In the genomic region with DNA sequence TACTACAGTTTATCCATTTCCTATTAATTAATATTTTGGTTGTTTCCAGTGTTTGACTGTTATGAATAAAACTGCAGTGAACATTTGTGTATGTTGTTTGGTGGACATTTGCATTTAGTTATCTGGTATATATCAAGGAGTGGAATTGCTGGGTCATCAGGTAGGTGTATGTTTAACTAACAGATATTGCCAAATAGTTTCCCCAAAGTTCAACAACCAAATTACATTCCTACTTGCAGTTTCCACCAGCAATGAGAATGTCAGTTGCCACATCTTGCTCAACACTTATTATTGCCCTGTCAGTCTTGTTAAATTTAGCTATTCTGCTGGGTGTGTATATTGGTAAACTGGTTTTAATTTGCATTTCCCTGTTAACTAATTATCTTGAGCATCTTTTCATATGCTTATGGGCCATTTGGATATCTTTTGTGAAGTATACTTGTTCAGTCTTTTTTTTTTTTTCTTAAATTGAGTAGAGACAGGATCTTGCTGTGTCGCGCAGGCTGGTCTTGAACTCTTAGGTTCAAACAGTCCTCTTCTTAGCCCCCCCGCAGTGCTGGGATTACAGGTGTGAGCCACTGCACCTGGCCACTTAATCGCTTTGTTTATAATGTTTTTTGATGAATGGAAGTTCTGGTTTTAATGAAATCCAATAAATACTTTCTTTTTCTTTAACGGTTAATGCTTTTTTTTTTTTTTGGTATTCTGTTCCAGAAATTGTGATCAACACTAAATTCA, we compare ENCODE assay signal across 11 cellular contexts. TPM values are rescaled to one million over a fixed set of nuclear protein-coding genes. Genes with fewer than 3 reads are reported as not detected.
DNase-seq lines count a peak whose midpoint lies in the region; ATAC-seq and TF ChIP-seq lines count a peak whose summit lies in the region.
"Had no signal": no experiment of that assay in that cellular context is flagged by ENCODE, and none has a peak within 500 bp of the region (broad histone marks: within the 10 kb centered on the region; RNA-seq: fewer than 3 reads in every experiment).

No MANE protein-coding gene starts in this region.

- H3K27ac ChIP-seq in CD4-positive, alpha-beta T cell (ENCODE audit: low read depth, low read length) = no peak overlapping the region
- H3K27ac ChIP-seq in MM.1S (ENCODE audit: low read length) (peak overlapping the region; percentile 93; the same call in 1 of the 2 replicates), lung (ENCODE audit: low read depth in 1 of 2, low read length in 1 of 2) (no peak overlapping the region)
- H3K27ac ChIP-seq: vagina had no signal

- peaks cover 64% of the 10 kb centered on the region for H3F3A ChIP-seq in MM.1S (ENCODE audit: insufficient read depth, low read length)

- no peak for DNase-seq in CD4-positive, alpha-beta T cell
- peak; percentile 63 for DNase-seq in MM.1S
- no peak for DNase-seq in activated T-helper 1 cell treated with anti-CD3 and anti-CD28 coated beads, Interleukin-12 subunit alpha, Interleukin-12 subunit beta, Interleukin-2, Interleukin-4 antibody, amounts not matched to agents 30 ng/mL and 10 ng/mL and 1 ng/mL, durations not matched to agents 14 hours and 24 hours and 36 hours (ENCODE audit: low spot score)
- no peak for DNase-seq in lung (ENCODE audit: low spot score)
- DNase-seq in NCI-H226 = no peak
- DNase-seq in activated CD8-positive, alpha-beta memory T cell treated with anti-CD3 and anti-CD28 coated beads for 24 hours = no peak
- DNase-seq in activated gamma-delta T cell (lab: John Stamatoyannopoulos, UW) = no peak
- DNase-seq: amniotic stem cell; NK-92 treated with Interleukin-12 subunit alpha and Interleukin-12 subunit beta, amount 100 ng/mL, for 24 hours had no signal

- ATAC-seq in CD4-positive, alpha-beta T cell (ENCODE audit: poor library complexity) = no peak
- ATAC-seq in lung (ENCODE audit: insufficient read depth, low FRiP score) (peak; percentile 47), GM21528 (IDR thresholded peaks at IDR 0.05; ENCODE audit: low FRiP score, unreplicated experiment) (no peak)

- H3K36me3 ChIP-seq in MM.1S (replicated peaks; ENCODE audit: insufficient read depth, low read length) (peaks cover 28% of the 10 kb centered on the region), lung (ENCODE audit: control insufficient read depth in 2 of 2, insufficient read depth in 2 of 2, low read length in 2 of 2) (peaks cover 5 to 13% of the 10 kb centered on the region in 2 donors)

- no peaks in the 10 kb centered on the region for H3K27me3 ChIP-seq in CD4-positive, alpha-beta T cell (ENCODE audit: control insufficient read depth, insufficient read depth, low read length)
- H3K27me3 ChIP-seq in MM.1S (replicated peaks; ENCODE audit: insufficient read depth, low read length) (no peaks in the 10 kb centered on the region), lung (ENCODE audit: control insufficient read depth, insufficient read depth) (no peaks in the 10 kb centered on the region)
- H3K27me3 ChIP-seq: vagina had no signal

- peak overlapping the region; percentile 51 for H3K9ac ChIP-seq in MM.1S (ENCODE audit: low read length)

- no peak overlapping the region for H2AFZ ChIP-seq in MM.1S (ENCODE audit: low read length)

- CTCF ChIA-PET in CD4-positive, alpha-beta T cell (lab: Charles Lee) = interaction anchor here (0.7 kb wide), 1 partner anchor 9 kb away, joined by 3 read pairs; no protein-coding TSS in a partner anchor

- no peak for TF ChIP-seq CTCF in CD4-positive, alpha-beta T cell (IDR thresholded peaks at IDR 0.05)
- no peak for TF ChIP-seq CTCF in MM.1S (IDR thresholded peaks at IDR 0.05; ENCODE audit: low read length)
- TF ChIP-seq CTCF in lung (IDR thresholded peaks at IDR 0.05; ENCODE audit: control extremely low read depth, extremely low read depth) = no peak

- H3K4me1 ChIP-seq in MM.1S (ENCODE audit: low read length) (peaks cover 42% of the 10 kb centered on the region), lung (ENCODE audit: control insufficient read depth in 2 of 2, insufficient read depth in 2 of 2, low read length in 2 of 2) (peaks cover 11 to 14% of the 10 kb centered on the region in 2 donors)

- peaks cover 79% of the 10 kb centered on the region for H3K4me1 Mint-ChIP-seq in CD4-positive, alpha-beta T cell (ENCODE audit: low read depth)
- peaks cover 57% of the 10 kb centered on the region for H3K4me1 Mint-ChIP-seq in activated T-helper 1 cell treated with anti-CD3 and anti-CD28 coated beads, Interleukin-12 subunit alpha, Interleukin-12 subunit beta, Interleukin-2, Interleukin-4 antibody, amounts not matched to agents 30 ng/mL and 10 ng/mL and 1 ng/mL, durations not matched to agents 14 hours and 24 hours and 36 hours (ENCODE audit: low read depth)

- no peaks in the 10 kb centered on the region for H3K9me3 ChIP-seq in CD4-positive, alpha-beta T cell (ENCODE audit: control insufficient read depth, low read length)
- no peaks in the 10 kb centered on the region for H3K9me3 ChIP-seq in MM.1S (replicated peaks; ENCODE audit: insufficient read depth, low read length)
- peaks cover 0 to 2% of the 10 kb centered on the region in 2 donors for H3K9me3 ChIP-seq in lung (ENCODE audit: control insufficient read depth in 2 of 2, insufficient read depth in 1 of 2, low read length in 1 of 2)
- H3K9me3 ChIP-seq: vagina had no signal

- H3K27ac Mint-ChIP-seq in CD4-positive, alpha-beta T cell = peak overlapping the region; percentile 5
- peak overlapping the region; percentile 15 for H3K27ac Mint-ChIP-seq in activated T-helper 1 cell treated with anti-CD3 and anti-CD28 coated beads, Interleukin-12 subunit alpha, Interleukin-12 subunit beta, Interleukin-2, Interleukin-4 antibody, amounts not matched to agents 30 ng/mL and 10 ng/mL and 1 ng/mL, durations not matched to agents 14 hours and 24 hours and 36 hours

- 81 to 88% methylated on average over 5 of the region's 5 CpGs for WGBS in lung, 2 donors

- peaks cover 68% of the 10 kb centered on the region for H3K36me3 Mint-ChIP-seq in CD4-positive, alpha-beta T cell (ENCODE audit: low read depth)
- H3K36me3 Mint-ChIP-seq in activated T-helper 1 cell treated with anti-CD3 and anti-CD28 coated beads, Interleukin-12 subunit alpha, Interleukin-12 subunit beta, Interleukin-2, Interleukin-4 antibody, amounts not matched to agents 30 ng/mL and 10 ng/mL and 1 ng/mL, durations not matched to agents 14 hours and 24 hours and 36 hours (ENCODE audit: low read depth) = peaks cover 37% of the 10 kb centered on the region

- H4K20me1 ChIP-seq in MM.1S (ENCODE audit: insufficient read depth, low read length) = 0 out of 2 replicates have a peak, but pooled peaks cover 4% of the 10 kb centered on the region

- POLR2A ChIA-PET in CD4-positive, alpha-beta T cell (lab: Charles Lee) = no interaction called here

- peaks cover 100% of the 10 kb centered on the region for H3K79me2 ChIP-seq in MM.1S (ENCODE audit: low read length)

- H3K9me2 ChIP-seq in MM.1S (replicated peaks; ENCODE audit: insufficient read depth, low read length) = no peaks in the 10 kb centered on the region

- H3K9me3 Mint-ChIP-seq in CD4-positive, alpha-beta T cell = no peaks in the 10 kb centered on the region
- H3K9me3 Mint-ChIP-seq in activated T-helper 1 cell treated with anti-CD3 and anti-CD28 coated beads, Interleukin-12 subunit alpha, Interleukin-12 subunit beta, Interleukin-2, Interleukin-4 antibody, amounts not matched to agents 30 ng/mL and 10 ng/mL and 1 ng/mL, durations not matched to agents 14 hours and 24 hours and 36 hours = no peaks in the 10 kb centered on the region

- H3K4me3 ChIP-seq in MM.1S (ENCODE audit: low read length) (peak overlapping the region; percentile 41), lung (no peak overlapping the region)
- H3K4me3 ChIP-seq: vagina had no signal

- peak overlapping the region; percentile 11 for H3K4me3 Mint-ChIP-seq in CD4-positive, alpha-beta T cell
- no peak overlapping the region for H3K4me3 Mint-ChIP-seq in activated T-helper 1 cell treated with anti-CD3 and anti-CD28 coated beads, Interleukin-12 subunit alpha, Interleukin-12 subunit beta, Interleukin-2, Interleukin-4 antibody, amounts not matched to agents 30 ng/mL and 10 ng/mL and 1 ng/mL, durations not matched to agents 14 hours and 24 hours and 36 hours

- intact Hi-C loops in CD4-positive, alpha-beta T cell (cut with DNase I, micrococcal nuclease) = loop anchor here in 1 of 2 experiments (2.0 kb wide), 1 partner anchor 13 kb away; no protein-coding TSS in a partner anchor
- intact Hi-C loops in activated T-helper 1 cell treated with anti-CD3 and anti-CD28 coated beads, Interleukin-12 subunit alpha, Interleukin-12 subunit beta, Interleukin-2, Interleukin-4 antibody, amounts not matched to agents 30 ng/mL and 10 ng/mL and 1 ng/mL, durations not matched to agents 14 hours and 24 hours and 36 hours (cut with micrococcal nuclease) = no loop called here

- no peaks in the 10 kb centered on the region for H3K27me3 Mint-ChIP-seq in CD4-positive, alpha-beta T cell
- H3K27me3 Mint-ChIP-seq in activated T-helper 1 cell treated with anti-CD3 and anti-CD28 coated beads, Interleukin-12 subunit alpha, Interleukin-12 subunit beta, Interleukin-2, Interleukin-4 antibody, amounts not matched to agents 30 ng/mL and 10 ng/mL and 1 ng/mL, durations not matched to agents 14 hours and 24 hours and 36 hours (ENCODE audit: insufficient read depth) = no peaks in the 10 kb centered on the region

- H3K4me2 ChIP-seq in MM.1S (ENCODE audit: low read depth, low read length) = peak overlapping the region; percentile 40

RNA-seq across cellular contexts. Expression of a gene that starts 7.9 kb away (rescaled TPM):
- 10 to 100 TPM; 83.2 to 94.9 TPM for total RNA-seq in CD4-positive, alpha-beta T cell
- 42.8 and 49.4 TPM in 2 replicates for total RNA-seq in activated T-helper 1 cell treated with anti-CD3 and anti-CD28 coated beads, Interleukin-12 subunit alpha, Interleukin-12 subunit beta, Interleukin-2, Interleukin-4 antibody, amounts not matched to agents 30 ng/mL and 10 ng/mL and 1 ng/mL, durations not matched to agents 14 hours and 24 hours and 36 hours
- total RNA-seq in lung = 10 to 100 TPM; 46.2 to 57.7 TPM
- 10 to 100 TPM in 1 of 2 donors, 1 to 10 TPM in 1; 8.1 to 14.8 TPM for polyA plus RNA-seq in lung

RNA-seq across cellular contexts. Expression of a gene that starts 55.9 kb away (rescaled TPM):
- 1 to 10 TPM; 8.0 to 8.1 TPM for total RNA-seq in CD4-positive, alpha-beta T cell
- total RNA-seq in activated T-helper 1 cell treated with anti-CD3 and anti-CD28 coated beads, Interleukin-12 subunit alpha, Interleukin-12 subunit beta, Interleukin-2, Interleukin-4 antibody, amounts not matched to agents 30 ng/mL and 10 ng/mL and 1 ng/mL, durations not matched to agents 14 hours and 24 hours and 36 hours = 95.3 and 98.3 TPM in 2 replicates
- 10 to 100 TPM; 13.9 to 47.1 TPM for total RNA-seq in lung
- polyA plus RNA-seq in lung = 10 to 100 TPM; 37.4 to 48.9 TPM
